8 cellular contexts compared by ENCODE assay signal in the genomic region with DNA sequence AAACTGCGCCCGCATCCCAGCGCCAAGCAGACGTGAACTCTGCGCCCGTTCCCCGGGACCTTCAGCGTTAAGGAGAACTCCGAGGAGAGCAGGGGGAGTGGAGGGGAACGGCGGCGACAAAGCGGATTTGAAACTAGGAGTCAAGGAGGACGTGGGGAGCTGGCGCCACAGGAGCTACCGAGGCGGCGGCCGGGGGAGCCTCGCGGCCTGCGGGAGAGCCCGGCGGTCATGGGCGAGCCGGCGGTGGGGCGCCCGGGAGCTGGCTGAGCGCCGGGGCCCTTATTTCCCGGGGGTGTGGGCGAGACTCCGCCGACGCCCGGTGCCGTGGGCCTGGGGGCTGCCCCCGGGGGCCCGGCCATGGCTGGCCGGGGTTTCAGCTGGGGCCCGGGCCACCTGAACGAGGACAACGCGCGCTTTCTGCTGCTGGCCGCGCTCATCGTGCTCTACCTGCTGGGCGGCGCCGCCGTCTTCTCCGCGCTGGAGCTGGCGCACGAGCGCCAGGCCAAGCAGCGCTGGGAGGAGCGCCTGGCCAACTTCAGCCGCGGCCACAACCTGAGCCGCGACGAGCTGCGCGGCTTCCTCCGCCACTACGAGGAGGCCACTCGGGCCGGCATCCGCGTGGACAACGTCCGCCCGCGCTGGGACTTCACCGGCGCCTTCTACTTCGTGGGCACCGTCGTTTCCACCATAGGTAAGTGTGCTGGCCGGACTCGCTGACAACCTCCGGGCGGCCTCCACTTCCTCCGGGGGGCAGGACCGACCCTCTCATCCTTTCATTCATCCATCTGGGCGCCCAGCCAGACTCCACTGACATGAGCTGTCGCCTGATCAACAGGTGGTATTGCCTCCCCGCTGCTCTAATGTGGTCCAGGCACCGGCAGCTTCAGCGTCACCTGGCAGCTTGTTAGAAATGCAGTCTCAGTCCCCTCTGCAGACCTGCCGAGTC. TPM values are rescaled to one million over a fixed set of nuclear protein-coding genes. Genes with fewer than 3 reads are reported as not detected.
DNase-seq lines count a peak whose midpoint lies in the region; ATAC-seq and TF ChIP-seq lines count a peak whose summit lies in the region.

Gene KCNK13, plus strand, starts transcription at position 146 of the 946 bp plus-strand sequence. Its CDS starts 212 bp downstream, at position 358.

- H4K20me1 ChIP-seq in OCI-LY1 (ENCODE audit: insufficient read depth, low read length), result no peaks in the 10 kb centered on the region

- no peaks in the 10 kb centered on the region for H3K9me3 Mint-ChIP-seq in type B pancreatic cell

- ATAC-seq in Right ventricle myocardium inferior, result no peak

- peak within 1 kb of the TSS; percentile 91 for H3K4me3 Mint-ChIP-seq in type B pancreatic cell

- peak within 1 kb of the TSS; percentile 43; the same call in 1 of the 2 replicates for H3K9ac ChIP-seq in OCI-LY1 (ENCODE audit: low read length)

- peaks cover 10% of the 10 kb centered on the region for H3K4me1 ChIP-seq in OCI-LY1 (ENCODE audit: insufficient read depth, low read length, severe bottlenecking)

- no peaks in the 10 kb centered on the region for H3F3A ChIP-seq in OCI-LY1 (ENCODE audit: insufficient read depth, low read length)

- peaks cover 75% of the 10 kb centered on the region for H3K27me3 Mint-ChIP-seq in type B pancreatic cell

- DNase-seq in Right ventricle myocardium inferior (ENCODE audit: missing footprints), result peak; percentile 65
- DNase-seq in cardiac septum (ENCODE audit: low spot score), result no peak
- no peak for DNase-seq in choroid plexus epithelial cell (ENCODE audit: low read depth)
- DNase-seq in lung microvascular endothelial cell (ENCODE audit: low read depth in 2 of 2), result peak; percentile 15 to 23
- no peak for DNase-seq in type B pancreatic cell (ENCODE audit: extremely low spot score, unreplicated experiment)
- DNase-seq in COLO829 (ENCODE audit: low spot score), result no peak
- DNase-seq in foreskin melanocyte, result no peak

- H3K27ac Mint-ChIP-seq in type B pancreatic cell, result no peak within 1 kb of the TSS

- intact Hi-C loops in Right ventricle myocardium inferior (cut with DNase I) (loop anchor here (2.0 to 5.0 kb wide), 4 partner anchors 40 to 173 kb away; no protein-coding TSS in a partner anchor), cardiac septum (cut with DNase I) (no loop called here)

- H3K27ac ChIP-seq in OCI-LY1 (ENCODE audit: low read depth, low read length, poor library complexity, severe bottlenecking), result no peak within 1 kb of the TSS

- no peaks in the 10 kb centered on the region for H3K36me3 Mint-ChIP-seq in type B pancreatic cell

- H3K79me2 ChIP-seq in OCI-LY1 (ENCODE audit: insufficient read depth, low read length), result no peaks in the 10 kb centered on the region

- H3K9me2 ChIP-seq in OCI-LY1 (ENCODE audit: low read depth, low read length), result no peaks in the 10 kb centered on the region

- peaks cover 12% of the 10 kb centered on the region for H3K27me3 ChIP-seq in OCI-LY1 (ENCODE audit: insufficient read depth, low read length)

- peaks cover 3% of the 10 kb centered on the region; the same call in 1 of the 2 replicates for H3K36me3 ChIP-seq in OCI-LY1 (ENCODE audit: insufficient read depth, low read length)

- H3K4me3 ChIP-seq in OCI-LY1 (ENCODE audit: low read depth, low read length, poor library complexity, severe bottlenecking), result peak within 1 kb of the TSS; percentile 69
- H3K4me3 ChIP-seq in choroid plexus epithelial cell (ENCODE audit: low read depth, low read length), result peak within 1 kb of the TSS; percentile 58

- TF ChIP-seq CTCF in OCI-LY1 (IDR thresholded peaks at IDR 0.05; ENCODE audit: low read length), result no peak
- no peak for TF ChIP-seq CTCF in choroid plexus epithelial cell (conservative IDR thresholded peaks at IDR 0.05; ENCODE audit: low read depth, low read length)
- TF ChIP-seq CTCF in type B pancreatic cell (conservative IDR thresholded peaks at IDR 0.05), result no peak

- peaks cover 6% of the 10 kb centered on the region for H3K4me1 Mint-ChIP-seq in type B pancreatic cell (ENCODE audit: unreplicated experiment)

- H2AFZ ChIP-seq in OCI-LY1 (ENCODE audit: low read length), result no peak within 1 kb of the TSS; the same call in 1 of the 2 replicates

- peaks cover 3% of the 10 kb centered on the region; the same call in 1 of the 2 replicates for H3K9me3 ChIP-seq in OCI-LY1 (ENCODE audit: low read length)

- H3K4me2 ChIP-seq in OCI-LY1 (ENCODE audit: low read length), result peak within 1 kb of the TSS; percentile 77

RNA-seq across cellular contexts. Expression of gene KCNK13, which starts in this region (rescaled TPM):
- total RNA-seq in Right ventricle myocardium inferior, result 6.7 TPM
- total RNA-seq in cardiac septum, result 0.62 TPM
- total RNA-seq in lung microvascular endothelial cell, result not detected in 2 replicates
- total RNA-seq in type B pancreatic cell (ENCODE audit: low replicate concordance), result 3.2 and 3.8 TPM in 2 replicates

Comparison
In these comparisons a context has a peak if more than half of its experiments do, and no peak if none do; other contexts are left out.
1. Peak in DNase-seq in lung microvascular endothelial cell; RNA of the gene not detected or under 1 TPM.